9 cellular contexts compared by ENCODE assay signal in genomic region chr9:31119882-31120481, GRCh38.
DNase-seq lines count a peak whose midpoint lies in the region; ATAC-seq and TF ChIP-seq lines count a peak whose summit lies in the region.
"Had no signal": no experiment of that assay in that cellular context is flagged by ENCODE, and none has a peak within 500 bp of the region (broad histone marks: within the 10 kb centered on the region; RNA-seq: fewer than 3 reads in every experiment).

No MANE protein-coding gene starts in this region.

- no peak overlapping the region for H3K4me3 ChIP-seq in prostate gland

- no peak for TF ChIP-seq POLR2A in prostate gland (IDR thresholded peaks at IDR 0.05)

- no peak overlapping the region for H3K27ac Mint-ChIP-seq in T-helper 2 cell treated with Interferon-gamma antibody and Interleukin-4, amounts not matched to agents 5 μg/mL and 100 μg/mL, for 36 hours
- no peak overlapping the region for H3K27ac Mint-ChIP-seq in activated CD8-positive, alpha-beta T cell treated with anti-CD3 and anti-CD28 coated beads, Interleukin-2, amount 10 ng/mL, durations not matched to agents 7 days and 5 days
- H3K27ac Mint-ChIP-seq: activated naive CD4-positive, alpha-beta T cell treated with anti-CD3 and anti-CD28 coated beads, Interleukin-2, amount 50 U/mL, for 24 hours had no signal

- peak; percentile 86 for ATAC-seq in HG02623 (IDR thresholded peaks at IDR 0.05; ENCODE audit: unreplicated experiment)
- no peak for ATAC-seq in activated CD8-positive, alpha-beta T cell treated with anti-CD3 and anti-CD28 coated beads, Interleukin-2, amount 10 ng/mL, durations not matched to agents 7 days and 5 days

- no peaks in the 10 kb centered on the region for H3K27me3 Mint-ChIP-seq in T-helper 2 cell treated with Interferon-gamma antibody and Interleukin-4, amounts not matched to agents 5 μg/mL and 100 μg/mL, for 36 hours (ENCODE audit: low read depth)
- no peaks in the 10 kb centered on the region for H3K27me3 Mint-ChIP-seq in activated CD8-positive, alpha-beta T cell treated with anti-CD3 and anti-CD28 coated beads, Interleukin-2, amount 10 ng/mL, durations not matched to agents 7 days and 5 days (ENCODE audit: low read depth)
- H3K27me3 Mint-ChIP-seq: activated naive CD4-positive, alpha-beta T cell treated with anti-CD3 and anti-CD28 coated beads, Interleukin-2, amount 50 U/mL, for 24 hours had no signal

- peak in 2 of 4 experiments; percentile 9 to 26 for TF ChIP-seq CTCF in prostate gland (IDR thresholded peaks at IDR 0.05)

- H3K4me3 Mint-ChIP-seq in T-helper 2 cell treated with Interferon-gamma antibody and Interleukin-4, amounts not matched to agents 5 μg/mL and 100 μg/mL, for 36 hours, result no peak overlapping the region
- no peak overlapping the region for H3K4me3 Mint-ChIP-seq in activated CD8-positive, alpha-beta T cell treated with anti-CD3 and anti-CD28 coated beads, Interleukin-2, amount 10 ng/mL, durations not matched to agents 7 days and 5 days
- H3K4me3 Mint-ChIP-seq: activated naive CD4-positive, alpha-beta T cell treated with anti-CD3 and anti-CD28 coated beads, Interleukin-2, amount 50 U/mL, for 24 hours had no signal

- CTCF ChIA-PET in activated CD8-positive, alpha-beta T cell treated with anti-CD3 and anti-CD28 coated beads, Interleukin-2, amount 10 ng/mL, durations not matched to agents 7 days and 5 days (lab: Charles Lee), result interaction anchor here (1.0 to 2.1 kb wide), 3 partner anchors 12 to 869 kb away, joined by 3 to 6 read pairs (median 3); no protein-coding TSS in a partner anchor

- H3K36me3 ChIP-seq in prostate gland, result no peaks in the 10 kb centered on the region

- POLR2A ChIA-PET in activated CD8-positive, alpha-beta T cell treated with anti-CD3 and anti-CD28 coated beads, Interleukin-2, amount 10 ng/mL, durations not matched to agents 7 days and 5 days (lab: Charles Lee), result no interaction called here

- H3K27ac ChIP-seq in prostate gland, result no peak overlapping the region

- H3K9me3 ChIP-seq in prostate gland, result no peaks in the 10 kb centered on the region

- intact Hi-C loops in head of caudate nucleus (cut with DNase I) (no loop called here), prostate gland (cut with DNase I) (no loop called here)

- no peaks in the 10 kb centered on the region for H3K4me1 Mint-ChIP-seq in T-helper 2 cell treated with Interferon-gamma antibody and Interleukin-4, amounts not matched to agents 5 μg/mL and 100 μg/mL, for 36 hours (ENCODE audit: low read depth)
- H3K4me1 Mint-ChIP-seq in activated CD8-positive, alpha-beta T cell treated with anti-CD3 and anti-CD28 coated beads, Interleukin-2, amount 10 ng/mL, durations not matched to agents 7 days and 5 days (ENCODE audit: low read depth), result no peaks in the 10 kb centered on the region

- H3K27me3 ChIP-seq in prostate gland (replicated peaks; ENCODE audit: insufficient read depth), result no peaks in the 10 kb centered on the region

- H3K4me1 ChIP-seq in prostate gland (replicated peaks), result no peaks in the 10 kb centered on the region

- WGBS in prostate gland, result 53% methylated on average over 6 of the region's 6 CpGs

- no peaks in the 10 kb centered on the region for H3K36me3 Mint-ChIP-seq in T-helper 2 cell treated with Interferon-gamma antibody and Interleukin-4, amounts not matched to agents 5 μg/mL and 100 μg/mL, for 36 hours (ENCODE audit: low read depth)
- H3K36me3 Mint-ChIP-seq in activated CD8-positive, alpha-beta T cell treated with anti-CD3 and anti-CD28 coated beads, Interleukin-2, amount 10 ng/mL, durations not matched to agents 7 days and 5 days (ENCODE audit: low read depth), result no peaks in the 10 kb centered on the region

- H3K9me3 Mint-ChIP-seq in T-helper 2 cell treated with Interferon-gamma antibody and Interleukin-4, amounts not matched to agents 5 μg/mL and 100 μg/mL, for 36 hours, result peaks cover 4% of the 10 kb centered on the region
- H3K9me3 Mint-ChIP-seq in activated CD8-positive, alpha-beta T cell treated with anti-CD3 and anti-CD28 coated beads, Interleukin-2, amount 10 ng/mL, durations not matched to agents 7 days and 5 days (ENCODE audit: insufficient read depth), result no peaks in the 10 kb centered on the region

- DNase-seq in T-helper 2 cell (peak in 3 of 5 experiments; percentile 17 to 57 (median 17)), NCI-H146 treated with DMSO at 0.1 percent for 48 hours (lab: John Stamatoyannopoulos, UW; ENCODE audit: unreplicated experiment) (peak; percentile 74), head of caudate nucleus (peak in 23 of 42 donors; percentile 1 to 55 (median 20)), prostate gland (ENCODE audit: low spot score) (no peak)
- no peak for DNase-seq in T-helper 2 cell treated with Interferon-gamma antibody and Interleukin-4, amounts not matched to agents 5 μg/mL and 100 μg/mL, for 36 hours (ENCODE audit: low spot score)
- DNase-seq in activated CD8-positive, alpha-beta T cell treated with anti-CD3 and anti-CD28 coated beads, Interleukin-2, amount 10 ng/mL, durations not matched to agents 7 days and 5 days, result peak; percentile 25
- peak; percentile 5 for DNase-seq in stimulated activated CD8-positive, alpha-beta memory T cell treated with anti-CD3 and anti-CD28 coated beads, Interleukin-15, amount 100 ng/mL, for 1 hour (ENCODE audit: low read depth)

Comparison
In these comparisons a context has a peak if more than half of its experiments do, and no peak if none do; other contexts are left out.
1. DNase-seq: peak in T-helper 2 cell (3 of 5), NCI-H146 treated with DMSO at 0.1 percent for 48 hours (single experiment), activated CD8-positive, alpha-beta T cell treated with anti-CD3 and anti-CD28 coated beads, Interleukin-2, amount 10 ng/mL, durations not matched to agents 7 days and 5 days (single experiment), head of caudate nucleus (23 of 42) and stimulated activated CD8-positive, alpha-beta memory T cell treated with anti-CD3 and anti-CD28 coated beads, Interleukin-15, amount 100 ng/mL, for 1 hour (single experiment); none in T-helper 2 cell treated with Interferon-gamma antibody and Interleukin-4, amounts not matched to agents 5 μg/mL and 100 μg/mL, for 36 hours (single experiment) and prostate gland (single experiment).